Comparison of ENCODE assay signal across 1 cellular context in genomic region chr1:225998560-225999226, GRCh38.
TF ChIP-seq lines count a peak whose summit lies in the region.

No MANE protein-coding gene starts in this region.

TF ChIP-seq in HepG2, 621 proteins besides CTCF, POLR2A, EP300 and RAD21 (continues in another document):
- TF ChIP-seq PITX1 (CRISPR knock-in tag; IDR thresholded peaks at IDR 0.05) (peak; percentile 50; the same call in 1 of the 2 replicates), GTF3A (CRISPR knock-in tag; conservative IDR thresholded peaks at IDR 0.05) (no peak), ZNF337 (CRISPR knock-in tag; IDR thresholded peaks at IDR 0.05; ENCODE audit: borderline replicate concordance, low read depth) (peak; percentile 11; the same call in 1 of the 2 replicates), STAG1 (CRISPR knock-in tag; IDR thresholded peaks at IDR 0.05) (no peak), ZNF878 (CRISPR knock-in tag; IDR thresholded peaks at IDR 0.05) (peak; percentile 36; the same call in 1 of the 2 replicates), MTA3 (CRISPR knock-in tag; IDR thresholded peaks at IDR 0.05) (no peak), RBAK (CRISPR knock-in tag; IDR thresholded peaks at IDR 0.05) (no peak), KDM5B (CRISPR knock-in tag; IDR thresholded peaks at IDR 0.05; ENCODE audit: borderline replicate concordance) (no peak), TRIM24 (CRISPR knock-in tag; IDR thresholded peaks at IDR 0.05) (no peak), TMF1 (CRISPR knock-in tag; IDR thresholded peaks at IDR 0.05; ENCODE audit: low read depth) (0 out of 2 replicates have a peak, but pooled peaks have one; percentile 40), RFX5 (IDR thresholded peaks at IDR 0.05; ENCODE audit: low read depth, low read length) (no peak), REST (IDR thresholded peaks at IDR 0.05; ENCODE audit: borderline replicate concordance in 1 of 2, low read depth in 1 of 2, low read length in 2 of 2) (0 out of 4 replicates have a peak, but pooled peaks of 1 of the 2 experiments have one; percentile 3), ZNF704 (CRISPR knock-in tag; IDR thresholded peaks at IDR 0.05; ENCODE audit: borderline replicate concordance) (0 out of 2 replicates have a peak, but pooled peaks have one; percentile 17), PRDM15 (CRISPR knock-in tag; IDR thresholded peaks at IDR 0.05) (0 out of 2 replicates have a peak, but pooled peaks have one; percentile 13), TBX2 (CRISPR knock-in tag; IDR thresholded peaks at IDR 0.05; ENCODE audit: borderline replicate concordance) (peak; percentile 33; the same call in 1 of the 2 replicates), HNRNPL (IDR thresholded peaks at IDR 0.05; ENCODE audit: low read depth, low read length) (no peak), ZXDC (CRISPR knock-in tag; IDR thresholded peaks at IDR 0.05) (0 out of 2 replicates have a peak, but pooled peaks have one; percentile 33), KAT7 (CRISPR knock-in tag; IDR thresholded peaks at IDR 0.05; ENCODE audit: borderline replicate concordance) (no peak), SOX6 (IDR thresholded peaks at IDR 0.05) (no peak), SOX6 (CRISPR knock-in tag; IDR thresholded peaks at IDR 0.05) (no peak), ZNF142 (CRISPR knock-in tag; IDR thresholded peaks at IDR 0.05) (no peak), HNRNPLL (IDR thresholded peaks at IDR 0.05; ENCODE audit: low read depth, low read length, poor library complexity, severe bottlenecking) (no peak), ZNF296 (CRISPR knock-in tag; conservative IDR thresholded peaks at IDR 0.05) (0 out of 2 replicates have a peak, but pooled peaks have one; percentile 41), CREB1 (IDR thresholded peaks at IDR 0.05) (peak; percentile 67), CREB1 (CRISPR knock-in tag; IDR thresholded peaks at IDR 0.05) (no peak), MAF1 (CRISPR knock-in tag; IDR thresholded peaks at IDR 0.05; ENCODE audit: borderline replicate concordance) (0 out of 2 replicates have a peak, but pooled peaks have one; percentile 18), ZNF362 (CRISPR knock-in tag; IDR thresholded peaks at IDR 0.05; ENCODE audit: borderline replicate concordance) (no peak), HOMEZ (CRISPR knock-in tag; IDR thresholded peaks at IDR 0.05; ENCODE audit: low read depth) (no peak), SP4 (CRISPR knock-in tag; IDR thresholded peaks at IDR 0.05) (no peak), ZNF784 (CRISPR knock-in tag; IDR thresholded peaks at IDR 0.05; ENCODE audit: borderline replicate concordance) (no peak), ZFP90 (CRISPR knock-in tag; IDR thresholded peaks at IDR 0.05; ENCODE audit: borderline replicate concordance) (0 out of 2 replicates have a peak, but pooled peaks have one; percentile 52), ZNF282 (IDR thresholded peaks at IDR 0.05; ENCODE audit: partially characterized antibody) (no peak), MED8 (CRISPR knock-in tag; IDR thresholded peaks at IDR 0.05; ENCODE audit: insufficient replicate concordance) (no peak), ZFP82 (CRISPR knock-in tag; IDR thresholded peaks at IDR 0.05; ENCODE audit: borderline replicate concordance) (peak; percentile 8; the same call in 1 of the 2 replicates), SYNCRIP (IDR thresholded peaks at IDR 0.05; ENCODE audit: insufficient read depth, low read depth, low read length) (no peak), NFRKB (IDR thresholded peaks at IDR 0.05) (no peak), ZNF331 (CRISPR knock-in tag; IDR thresholded peaks at IDR 0.05) (no peak), ZNF747 (CRISPR knock-in tag; IDR thresholded peaks at IDR 0.05; ENCODE audit: borderline replicate concordance) (no peak), ERF (CRISPR knock-in tag; IDR thresholded peaks at IDR 0.05) (no peak)
